Comparison of ENCODE assay signal across 9 cellular contexts in the genomic region with DNA sequence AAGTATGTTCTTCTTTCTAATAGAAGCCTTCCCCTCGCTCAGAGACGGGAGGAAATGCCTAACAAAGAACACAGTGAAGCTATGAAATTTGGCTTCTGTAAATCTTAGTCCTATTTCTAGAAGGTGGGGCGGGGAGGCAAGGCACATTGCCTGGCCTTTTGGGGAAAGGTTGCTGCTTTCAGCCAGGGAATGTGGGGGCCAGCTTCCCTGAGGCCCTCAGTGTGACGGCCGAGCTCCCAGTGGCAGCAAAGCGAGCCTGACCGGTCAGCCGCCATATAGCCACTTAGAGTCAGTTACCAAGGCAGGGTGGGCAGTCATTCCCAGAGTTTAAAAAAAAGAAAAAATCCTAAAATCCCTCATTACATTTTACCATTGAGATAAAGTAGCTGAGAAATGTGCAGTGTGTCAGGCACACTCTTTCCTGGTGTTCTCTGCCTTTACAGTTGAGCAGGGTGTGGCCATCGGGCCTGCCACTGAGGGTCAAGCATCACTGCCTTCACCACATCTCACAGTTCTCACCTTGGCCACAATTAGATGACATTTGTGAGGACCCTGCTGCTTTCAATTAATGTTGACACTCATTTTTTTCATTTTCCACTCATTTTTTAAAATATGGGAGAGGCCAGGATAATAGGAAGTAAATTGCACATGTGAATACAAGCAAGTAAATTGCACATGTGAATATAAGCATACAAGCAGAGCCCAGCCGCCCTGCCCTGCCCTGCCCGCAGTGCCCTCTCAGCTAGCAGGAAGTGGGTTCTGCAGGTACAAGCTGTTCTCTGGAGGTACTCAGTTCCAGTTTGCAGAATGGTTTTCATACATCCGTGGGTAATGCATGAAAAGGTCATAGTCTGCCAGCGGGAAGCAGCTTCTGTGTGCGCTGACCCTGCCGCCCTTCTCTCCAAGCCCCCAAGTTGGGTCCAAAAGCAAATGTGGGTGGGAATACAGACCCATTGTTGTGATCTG.
DNase-seq lines count a peak whose midpoint lies in the region; ATAC-seq, FAIRE-seq and TF ChIP-seq lines count a peak whose summit lies in the region.
"Had no signal": no experiment of that assay in that cellular context is flagged by ENCODE, and none has a peak within 500 bp of the region (broad histone marks: within the 10 kb centered on the region; RNA-seq: fewer than 3 reads in every experiment).

No MANE protein-coding gene starts in this region.

- POLR2A ChIA-PET in HEK293T (lab: Yijun Ruan, JAX) = interaction anchor here (0.6 kb wide), 1 partner anchor 154 kb away, joined by 4 read pairs; no protein-coding TSS in a partner anchor

- peaks cover 0 to 34% (median 25%) of the 10 kb centered on the region in 6 donors for H3K4me1 ChIP-seq in spleen

- no peaks in the 10 kb centered on the region for H3K9me3 ChIP-seq in spleen

- intact Hi-C loops in spleen (cut with DNase I; ENCODE audit: low total_unique reads) = no loop called here

- 78 to 85% (median 82%) methylated on average over 15 of the region's 15 CpGs for WGBS in spleen, 5 donors

- CTCF ChIA-PET in HEK293T (lab: Yijun Ruan, JAX) = interaction anchor here (0.7 kb wide), 1 partner anchor 9 kb away, joined by 3 read pairs; no protein-coding TSS in a partner anchor

- peak overlapping the region; percentile 12 to 60 for H3K4me3 Mint-ChIP-seq in activated T-cell treated with anti-CD3 and anti-CD28 coated beads, Interleukin-2, amount 50 U/mL, for 72 hours

- H3K27me3 Mint-ChIP-seq in activated T-cell treated with anti-CD3 and anti-CD28 coated beads, Interleukin-2, amount 50 U/mL, for 72 hours (ENCODE audit: low read depth) = no peaks in the 10 kb centered on the region

- ATAC-seq in GM19043 (IDR thresholded peaks at IDR 0.05; ENCODE audit: low read depth, unreplicated experiment) = peak; percentile 77
- peak; percentile 73 for ATAC-seq in HG03097 (IDR thresholded peaks at IDR 0.05; ENCODE audit: low FRiP score, unreplicated experiment)
- peak; percentile 77 to 80 for ATAC-seq in activated T-cell treated with anti-CD3 and anti-CD28 coated beads, Interleukin-2, amount 50 U/mL, for 72 hours (replicated peaks in 1 of 2)

- FAIRE-seq in GM12892 (lab: Jason Lieb, UNC) = no peak

- TF ChIP-seq POLR2A in spleen (IDR thresholded peaks at IDR 0.05) = peak in 1 of 3 donors; percentile 4
- no peak for TF ChIP-seq POLR2A in GM12892 (IDR thresholded peaks at IDR 0.05; ENCODE audit: low read depth, low read length)

- H3K4me3 ChIP-seq in spleen = peak overlapping the region in 1 of 8 donors; percentile 43

- DNase-seq in activated T-cell treated with anti-CD3 and anti-CD28 coated beads, Interleukin-2, amount 50 U/mL, for 72 hours = peak; percentile 12 to 26
- DNase-seq in spleen (peak; percentile 92), HEK293T (ENCODE audit: extremely low spot score) (no peak), NCI-H1417 (lab: John Stamatoyannopoulos, UW) (no peak), CD1c-positive myeloid dendritic cell (ENCODE audit: extremely low spot score) (no peak), GM12892 (ENCODE audit: insufficient read length) (no peak)
- DNase-seq: NCI-H1092 treated with DMSO at 0.1 percent for 48 hours had no signal

- no peaks in the 10 kb centered on the region for H3K27me3 ChIP-seq in spleen (replicated peaks in 1 of 7)

- H3K9me3 Mint-ChIP-seq in activated T-cell treated with anti-CD3 and anti-CD28 coated beads, Interleukin-2, amount 50 U/mL, for 72 hours = no peaks in the 10 kb centered on the region

- peaks cover 0 to 22% (median 0%) of the 10 kb centered on the region in 6 donors for H3K36me3 ChIP-seq in spleen

- H3K4me1 Mint-ChIP-seq in activated T-cell treated with anti-CD3 and anti-CD28 coated beads, Interleukin-2, amount 50 U/mL, for 72 hours (ENCODE audit: low read depth) = peaks cover 13% of the 10 kb centered on the region

- no peaks in the 10 kb centered on the region for H3K36me3 Mint-ChIP-seq in activated T-cell treated with anti-CD3 and anti-CD28 coated beads, Interleukin-2, amount 50 U/mL, for 72 hours (ENCODE audit: insufficient read depth in 2 of 2)

- H3K27ac ChIP-seq in spleen = peak overlapping the region in 6 of 8 donors; percentile 43 to 85 (median 72)

- no peak for TF ChIP-seq CTCF in spleen (IDR thresholded peaks at IDR 0.05 in 8 of 11, conservative IDR thresholded peaks at IDR 0.05 in 3 of 11)

- no peak overlapping the region for H3K27ac Mint-ChIP-seq in activated T-cell treated with anti-CD3 and anti-CD28 coated beads, Interleukin-2, amount 50 U/mL, for 72 hours

TF ChIP-seq in HEK293T, 16 proteins besides CTCF, POLR2A, EP300 and RAD21:
- no peak for TF ChIP-seq FOXA1 (IDR thresholded peaks at IDR 0.05)
- no peak for TF ChIP-seq NFRKB (IDR thresholded peaks at IDR 0.05)
- TF ChIP-seq, protein P1, sequence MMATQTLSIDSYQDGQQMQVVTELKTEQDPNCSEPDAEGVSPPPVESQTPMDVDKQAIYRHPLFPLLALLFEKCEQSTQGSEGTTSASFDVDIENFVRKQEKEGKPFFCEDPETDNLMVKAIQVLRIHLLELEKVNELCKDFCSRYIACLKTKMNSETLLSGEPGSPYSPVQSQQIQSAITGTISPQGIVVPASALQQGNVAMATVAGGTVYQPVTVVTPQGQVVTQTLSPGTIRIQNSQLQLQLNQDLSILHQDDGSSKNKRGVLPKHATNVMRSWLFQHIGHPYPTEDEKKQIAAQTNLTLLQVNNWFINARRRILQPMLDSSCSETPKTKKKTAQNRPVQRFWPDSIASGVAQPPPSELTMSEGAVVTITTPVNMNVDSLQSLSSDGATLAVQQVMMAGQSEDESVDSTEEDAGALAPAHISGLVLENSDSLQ (IDR thresholded peaks at IDR 0.05) = no peak
- TF ChIP-seq TARDBP (IDR thresholded peaks at IDR 0.05) = no peak
- no peak for TF ChIP-seq ARNT (IDR thresholded peaks at IDR 0.05)
- no peak for TF ChIP-seq LEF1 (IDR thresholded peaks at IDR 0.05; ENCODE audit: borderline replicate concordance)
- TF ChIP-seq ELF4 (IDR thresholded peaks at IDR 0.05) = no peak
- TF ChIP-seq BHLHE40 (IDR thresholded peaks at IDR 0.05; ENCODE audit: borderline replicate concordance) = no peak
- no peak for TF ChIP-seq FOXM1 (IDR thresholded peaks at IDR 0.05; ENCODE audit: borderline replicate concordance)
- no peak for TF ChIP-seq ZNF384 (IDR thresholded peaks at IDR 0.05)
- TF ChIP-seq CTBP1 (IDR thresholded peaks at IDR 0.05; ENCODE audit: borderline replicate concordance) = no peak
- no peak for TF ChIP-seq FOXK2 (IDR thresholded peaks at IDR 0.05)
- no peak for TF ChIP-seq SUZ12 (IDR thresholded peaks at IDR 0.05)
- no peak for TF ChIP-seq L3MBTL2 (conservative IDR thresholded peaks at IDR 0.05)
- no peak for TF ChIP-seq HDGF (IDR thresholded peaks at IDR 0.05; ENCODE audit: borderline replicate concordance)
- TF ChIP-seq SP1 (IDR thresholded peaks at IDR 0.05) = no peak

Comparison
In these comparisons a context has a peak if more than half of its experiments do, and no peak if none do; other contexts are left out.
1. DNase-seq: peak in activated T-cell treated with anti-CD3 and anti-CD28 coated beads, Interleukin-2, amount 50 U/mL, for 72 hours (2 of 2) and spleen (single experiment); none in HEK293T (single experiment), NCI-H1417 (0 of 3), CD1c-positive myeloid dendritic cell (single experiment) and GM12892 (single experiment).
2. Peak in every context shown above with its lines, with median percentiles within 50 percentile points of each other: ATAC-seq.